ENCODE assay signal across 10 cellular contexts in genomic region chr17:348692-349425, GRCh38. TPM values are rescaled to one million over a fixed set of nuclear protein-coding genes. Genes with fewer than 3 reads are reported as not detected.
DNase-seq lines count a peak whose midpoint lies in the region; ATAC-seq, FAIRE-seq and TF ChIP-seq lines count a peak whose summit lies in the region.
"Had no signal": no experiment of that assay in that cellular context is flagged by ENCODE, and none has a peak within 500 bp of the region (broad histone marks: within the 10 kb centered on the region; RNA-seq: fewer than 3 reads in every experiment).

No MANE protein-coding gene starts in this region.

- H3K9me3 ChIP-seq in A549, result no peaks in the 10 kb centered on the region

- peaks cover 58% of the 10 kb centered on the region for H3K4me1 ChIP-seq in A549

- no peak; a peak in 1 of 5 replicates for TF ChIP-seq EP300 in A549 (IDR thresholded peaks at IDR 0.05)

- ATAC-seq in A549 (peak; percentile 14 to 57; a peak in 4 of 6 replicates), GM19455 (IDR thresholded peaks at IDR 0.05; ENCODE audit: unreplicated experiment) (no peak), HG03280 (IDR thresholded peaks at IDR 0.05; ENCODE audit: unreplicated experiment) (no peak), HG03108 (IDR thresholded peaks at IDR 0.05; ENCODE audit: unreplicated experiment) (no peak)

- TF ChIP-seq CTCF in A549 (IDR thresholded peaks at IDR 0.05) (peak; percentile 31; the same call in 2 of the 3 replicates), fibroblast of villous mesenchyme (IDR thresholded peaks at IDR 0.05; ENCODE audit: insufficient read depth, low read depth, low read length) (no peak), nephron (IDR thresholded peaks at IDR 0.05; ENCODE audit: unreplicated experiment in 3 of 3) (no peak)

- DNase-seq in A549 (ENCODE audit: low read depth in 1 of 2, low spot score in 1 of 2) (peak; percentile 78 to 93), NCI-H146 treated with DMSO at 0.1 percent for 48 hours (lab: John Stamatoyannopoulos, UW; ENCODE audit: unreplicated experiment) (peak; percentile 23), fibroblast of villous mesenchyme (ENCODE audit: low read depth) (peak; percentile 63), medulla oblongata (ENCODE audit: extremely low spot score) (no peak)
- DNase-seq: Karpas-422; stimulated activated CD4-positive, alpha-beta T cell treated with anti-CD3 and anti-CD28 coated beads, Interleukin-4, amount 100 ng/mL, for 1 hour had no signal

- FAIRE-seq in A549 (lab: Jason Lieb, UNC), result peak; percentile 95

- H3K4me2 ChIP-seq in A549, result peak overlapping the region; percentile 85

- WGBS in A549 (ENCODE audit: missing lambda C conversion rate), result 20% methylated on average over 12 of the region's 12 CpGs

- H3K4me3 ChIP-seq in A549 (peak overlapping the region; percentile 0; the same call in 1 of the 3 replicates), fibroblast of villous mesenchyme (ENCODE audit: low read depth, low read length) (no peak overlapping the region)

- POLR2A ChIA-PET in A549 (lab: Yijun Ruan, JAX), result no interaction called here

- no peak overlapping the region for H3K4me3 Mint-ChIP-seq in nephron

- peak overlapping the region; percentile 75 to 97 (median 80) for H3K27ac Mint-ChIP-seq in nephron

- H3K27me3 Mint-ChIP-seq in nephron (ENCODE audit: low read depth), result no peaks in the 10 kb centered on the region

- TF ChIP-seq RAD21 in A549 (conservative IDR thresholded peaks at IDR 0.05 in 1 of 2, IDR thresholded peaks at IDR 0.05 in 1 of 2), result peak; percentile 60 to 71

- H3K36me3 Mint-ChIP-seq in nephron (ENCODE audit: low read depth), result peaks cover 5% of the 10 kb centered on the region

- H3K27ac ChIP-seq in A549, result peak overlapping the region; percentile 97 to 98

- H3K9me3 Mint-ChIP-seq in nephron, result peaks cover 3% of the 10 kb centered on the region

- CTCF ChIA-PET in A549 (lab: Yijun Ruan, JAX), result interaction anchor here (1.4 kb wide), 2 partner anchors 35 to 37 kb away, joined by 3 to 5 read pairs; no protein-coding TSS in a partner anchor

- peaks cover 45% of the 10 kb centered on the region for H3K4me1 Mint-ChIP-seq in nephron

- no peak for TF ChIP-seq POLR2A in A549 (IDR thresholded peaks at IDR 0.05; ENCODE audit: low read length)

TF ChIP-seq in A549, 52 proteins besides CTCF, POLR2A, EP300 and RAD21 (continues in another document):
- TF ChIP-seq USF2 (IDR thresholded peaks at IDR 0.05), result peak; percentile 75
- no peak for TF ChIP-seq KDM5A (IDR thresholded peaks at IDR 0.05)
- peak; percentile 58; the same call in 1 of the 2 replicates for TF ChIP-seq RARB (CRISPR knock-in tag; IDR thresholded peaks at IDR 0.05)
- TF ChIP-seq ATOH8 (CRISPR knock-in tag; IDR thresholded peaks at IDR 0.05; ENCODE audit: low read depth), result no peak
- TF ChIP-seq HES2 (IDR thresholded peaks at IDR 0.05), result no peak
- TF ChIP-seq JUN (IDR thresholded peaks at IDR 0.05), result peak; percentile 24 to 28; a peak in 1 of 5 replicates
- no peak for TF ChIP-seq CHD2 (IDR thresholded peaks at IDR 0.05; ENCODE audit: low read length, partially characterized antibody)
- no peak for TF ChIP-seq PHF8 (IDR thresholded peaks at IDR 0.05; ENCODE audit: borderline replicate concordance, low read depth)
- TF ChIP-seq FOXS1 (CRISPR knock-in tag; IDR thresholded peaks at IDR 0.05), result no peak; the same call in 1 of the 2 replicates
- no peak for TF ChIP-seq JUNB (IDR thresholded peaks at IDR 0.05)
- no peak for TF ChIP-seq RNF2 (IDR thresholded peaks at IDR 0.05; ENCODE audit: borderline replicate concordance, low read depth)
- TF ChIP-seq KDM1A (IDR thresholded peaks at IDR 0.05; ENCODE audit: low read depth), result no peak
- no peak for TF ChIP-seq TFCP2L1 (CRISPR knock-in tag; IDR thresholded peaks at IDR 0.05)
- peak; percentile 96 for TF ChIP-seq MAX (IDR thresholded peaks at IDR 0.05)
- TF ChIP-seq FOSL2 (IDR thresholded peaks at IDR 0.05), result no peak
- TF ChIP-seq FOSL2 (CRISPR knock-in tag; IDR thresholded peaks at IDR 0.05), result peak; percentile 53
- TF ChIP-seq SMC3 (IDR thresholded peaks at IDR 0.05), result peak; percentile 40; the same call in 2 of the 3 replicates
- no peak for TF ChIP-seq CHD4 (IDR thresholded peaks at IDR 0.05; ENCODE audit: borderline replicate concordance)
- TF ChIP-seq NFE2L2 (conservative IDR thresholded peaks at IDR 0.05; ENCODE audit: low read length), result no peak
- TF ChIP-seq EHMT2 (IDR thresholded peaks at IDR 0.05; ENCODE audit: low read depth), result no peak
- TF ChIP-seq NR3C1 (IDR thresholded peaks at IDR 0.05), result no peak
- TF ChIP-seq TP53 (CRISPR knock-in tag; IDR thresholded peaks at IDR 0.05), result no peak
- TF ChIP-seq E2F6 (IDR thresholded peaks at IDR 0.05; ENCODE audit: borderline replicate concordance, low read depth), result peak; percentile 85
- peak; percentile 82 for TF ChIP-seq HOXB5 (CRISPR knock-in tag; IDR thresholded peaks at IDR 0.05)
- TF ChIP-seq CEBPB (IDR thresholded peaks at IDR 0.05), result peak in 1 of 2 experiments; percentile 57; a peak in 1 of 4 replicates
- TF ChIP-seq RFX5 (IDR thresholded peaks at IDR 0.05), result no peak
- TF ChIP-seq PBX3 (IDR thresholded peaks at IDR 0.05), result no peak
- TF ChIP-seq ZSCAN20 (CRISPR knock-in tag; IDR thresholded peaks at IDR 0.05), result peak; percentile 71; the same call in 1 of the 2 replicates
- no peak for TF ChIP-seq RCOR1 (IDR thresholded peaks at IDR 0.05; ENCODE audit: low read depth, low read length)
- TF ChIP-seq SREBF2 (IDR thresholded peaks at IDR 0.05), result no peak
- TF ChIP-seq BHLHE40 (IDR thresholded peaks at IDR 0.05; ENCODE audit: low read depth, low read length), result no peak; the same call in 1 of the 2 replicates
- TF ChIP-seq HOXA7 (CRISPR knock-in tag; IDR thresholded peaks at IDR 0.05), result no peak
- no peak for TF ChIP-seq POLR2AphosphoS2 (conservative IDR thresholded peaks at IDR 0.05; ENCODE audit: low read length)
- no peak for TF ChIP-seq ZC3H11A (IDR thresholded peaks at IDR 0.05)
- TF ChIP-seq HDAC2 (IDR thresholded peaks at IDR 0.05), result no peak
- TF ChIP-seq NPAS2 (CRISPR knock-in tag; IDR thresholded peaks at IDR 0.05; ENCODE audit: borderline replicate concordance), result no peak

RNA-seq across cellular contexts. Expression of gene RPH3AL, which starts 3.7 kb away (rescaled TPM):
- 29.6 and 31.1 TPM in 2 replicates for polyA plus RNA-seq in A549 (2011; rRNA removed)
- polyA plus RNA-seq in A549 (2012; cell fraction: cytosol; rRNA removed), result 18.3 and 24.8 TPM in 2 replicates
- polyA plus RNA-seq in A549 (2012; cell fraction: nucleus; rRNA removed), result 36.1 and 36.4 TPM in 2 replicates
- polyA plus RNA-seq in A549 (2017; fragmentation: RNase III; extraction: RNeasy Plus Mini Kit Qiagen cat#74134 plus additional on column Dnase treatment), result 20.0 to 27.4 TPM (median 23.3 TPM) in 3 replicates
- 71.4 and 90.3 TPM in 2 replicates for polyA minus RNA-seq in A549 (2011; rRNA and poly(A)+ RNA removed)
- total RNA-seq in fibroblast of villous mesenchyme, result 1.3 and 1.6 TPM in 2 replicates

Comparison
In these comparisons a context has a peak if more than half of its experiments do, and no peak if none do; other contexts are left out.
1. ATAC-seq: peak in A549 (2 of 2); none in GM19455 (single experiment), HG03280 (single experiment) and HG03108 (single experiment).